In the genomic region with DNA sequence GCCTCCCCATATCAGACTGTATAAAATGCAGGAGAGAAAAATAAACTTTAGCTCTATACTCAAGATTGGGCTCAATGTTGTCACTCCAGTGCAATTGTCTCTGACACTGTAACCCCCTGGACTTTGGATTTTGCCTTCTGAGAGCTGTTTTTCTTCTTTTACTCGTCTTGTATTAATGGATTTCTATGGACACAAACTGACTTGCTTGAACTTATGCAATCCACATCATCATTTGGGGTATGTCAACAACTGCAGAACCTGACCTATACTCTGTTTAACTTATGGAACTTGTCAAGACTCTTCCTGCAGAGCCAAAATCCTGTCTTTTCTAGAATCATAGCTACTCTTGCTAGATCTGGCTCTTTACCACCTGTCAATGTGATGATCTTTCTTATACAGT, we compare ENCODE assay signal across 25 cellular contexts.
"Had no signal": no experiment of that assay in that cellular context is flagged by ENCODE, and none has a peak within 500 bp of the region (broad histone marks: within the 10 kb centered on the region; RNA-seq: fewer than 3 reads in every experiment).

No MANE protein-coding gene starts in this region.

- H3K27ac ChIP-seq: stomach, suprapubic skin, testis, thoracic aorta, thyroid gland, tibial artery, tibial nerve, transverse colon, upper lobe of left lung, upper lobe of right lung, uterus, vagina had no signal

- ATAC-seq: stimulated activated effector memory CD8-positive, alpha-beta T cell treated with anti-CD3 and anti-CD28 coated beads, Interleukin-12 subunit alpha, Interleukin-12 subunit beta, amount 100 ng/mL, for 72 hours; stimulated activated naive B cell treated with anti-CD40 and anti-IgM and Interleukin-4, amounts not matched to agents 10 μg/mL and 1 μg/mL and 100 μg/mL, for 72 hours; stimulated activated naive CD8-positive, alpha-beta T cell treated with anti-CD3 and anti-CD28 coated beads, Interleukin-15, amount 100 ng/mL, for 72 hours; stimulated activated naive CD8-positive, alpha-beta T cell treated with anti-CD3 and anti-CD28 coated beads, Interleukin-15, Interleukin-2, amounts not matched to agents 100 U/mL and 50 U/mL, for 24 hours; upper lobe of right lung had no signal

- H3K9me3 ChIP-seq: stomach, suprapubic skin, testis, thoracic aorta, thyroid gland, tibial artery, tibial nerve, transverse colon, upper lobe of left lung, upper lobe of right lung, uterus, vagina had no signal

- H3K4me1 ChIP-seq: stomach, suprapubic skin, testis, thyroid gland, tibial artery, tibial nerve, transverse colon, upper lobe of left lung, upper lobe of right lung, uterus, vagina had no signal

- H3K4me3 ChIP-seq: stomach, suprapubic skin, testis, thoracic aorta, thyroid gland, tibial artery, tibial nerve, transverse colon, upper lobe of left lung, upper lobe of right lung, uterus, vagina had no signal

- FAIRE-seq: urothelium cell line had no signal

- DNase-seq: stimulated activated CD4-positive, alpha-beta T cell treated with anti-CD3 and anti-CD28 coated beads, Interleukin-2, amount 100 ng/mL, for 48 hours; stimulated activated CD4-positive, alpha-beta T cell treated with anti-CD3 and anti-CD28 coated beads, Interleukin-4, amount 100 ng/mL, for 1 hour; stimulated activated CD4-positive, alpha-beta T cell treated with anti-CD3 and anti-CD28 coated beads, Interleukin-4, amount 100 ng/mL, for 4 hours; stimulated activated CD8-positive, alpha-beta memory T cell treated with anti-CD3 and anti-CD28 coated beads, Interleukin-4, amount 100 ng/mL, for 48 hours; stimulated activated naive B cell treated with anti-CD40 and anti-IgM and Interleukin-4, amounts not matched to agents 10 μg/mL and 1 μg/mL and 100 μg/mL, for 72 hours; stimulated activated naive CD4-positive, alpha-beta T cell; stimulated activated naive CD4-positive, alpha-beta T cell treated with Interleukin-2 at 50 U/mL for 16 hours; stimulated activated naive CD8-positive, alpha-beta T cell treated with anti-CD3 and anti-CD28 coated beads, Interleukin-15, amount 100 ng/mL, for 72 hours; stimulated activated naive CD8-positive, alpha-beta T cell treated with anti-CD3 and anti-CD28 coated beads, Interleukin-15, Interleukin-2, amounts not matched to agents 100 U/mL and 50 U/mL, for 24 hours; stomach; substantia nigra; testis; thyroid gland; tibial artery; transverse colon; trophoblast cell; upper lobe of left lung; upper lobe of right lung; uterus had no signal

- H3K36me3 ChIP-seq: stomach, suprapubic skin, thoracic aorta, thyroid gland, tibial artery, tibial nerve, transverse colon, upper lobe of left lung, upper lobe of right lung, uterus, vagina had no signal

- H3K27me3 ChIP-seq: stomach, suprapubic skin, testis, thyroid gland, tibial artery, tibial nerve, transverse colon, upper lobe of left lung, upper lobe of right lung, uterus, vagina had no signal
